9 cellular contexts compared by ENCODE assay signal in the genomic region with DNA sequence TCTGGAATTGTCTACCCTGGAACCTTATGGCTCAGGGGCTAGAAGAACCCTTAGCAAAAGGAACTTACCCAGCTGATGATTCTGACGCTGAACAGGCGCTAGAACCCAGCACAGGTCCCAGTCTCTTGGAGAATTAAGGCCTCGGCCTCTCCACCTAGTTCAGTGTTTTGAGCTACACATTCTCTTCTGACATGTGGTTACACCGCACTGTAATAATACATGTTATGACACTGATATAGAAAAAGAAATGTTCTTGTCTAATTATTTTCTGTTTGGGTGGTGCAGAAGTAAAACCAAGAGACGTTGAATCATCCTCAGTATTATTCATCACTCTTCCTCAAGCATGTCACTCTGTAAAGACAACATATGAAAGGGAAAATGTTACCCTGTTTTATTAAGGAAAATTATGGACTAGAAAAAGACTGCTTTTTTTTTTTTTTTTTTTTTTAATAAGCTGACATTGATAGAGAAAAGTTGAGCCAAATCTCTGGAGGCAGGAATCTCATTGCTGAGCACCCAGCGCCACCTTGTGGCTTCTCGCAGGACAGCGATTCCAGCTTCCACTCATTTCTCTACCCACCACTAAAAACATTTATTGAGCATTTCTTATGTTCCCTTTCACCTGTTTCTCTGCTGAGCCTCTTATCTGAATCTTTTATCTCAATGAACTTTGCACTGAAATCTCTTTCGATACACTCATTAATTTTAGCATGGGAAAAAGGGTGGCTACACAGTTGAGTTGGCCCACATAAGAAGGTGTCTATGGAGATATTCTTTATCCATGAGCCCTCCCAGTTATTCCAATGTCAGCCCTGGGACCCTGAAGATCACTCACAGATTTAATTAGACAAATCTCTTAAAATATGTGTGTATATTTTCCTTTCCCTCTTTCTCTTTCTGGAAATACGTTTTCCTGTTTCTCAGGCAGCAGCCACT. TPM values are rescaled to one million over a fixed set of nuclear protein-coding genes. Genes with fewer than 3 reads are reported as not detected.
DNase-seq lines count a peak whose midpoint lies in the region; ATAC-seq, FAIRE-seq and TF ChIP-seq lines count a peak whose summit lies in the region.
"Had no signal": no experiment of that assay in that cellular context is flagged by ENCODE, and none has a peak within 500 bp of the region (broad histone marks: within the 10 kb centered on the region; RNA-seq: fewer than 3 reads in every experiment).

No MANE protein-coding gene starts in this region.

- H3K36me3 ChIP-seq in Loucy (ENCODE audit: insufficient read depth, low read length) (no peaks in the 10 kb centered on the region), HepG2 (replicated peaks in 1 of 2; ENCODE audit: control insufficient read depth in 1 of 2, insufficient read depth in 2 of 2, low read length in 2 of 2) (no peaks in the 10 kb centered on the region)
- H3K36me3 ChIP-seq: BLaER1 had no signal

- H3K9me2 ChIP-seq in Loucy (replicated peaks; ENCODE audit: low read depth, low read length), result no peaks in the 10 kb centered on the region

- TF ChIP-seq CTCF in Loucy (conservative IDR thresholded peaks at IDR 0.05; ENCODE audit: low read length) (peak; percentile 84), HepG2 (CRISPR knock-in tag; IDR thresholded peaks at IDR 0.05) (peak; percentile 71)

- BruUV-seq in HepG2 (replicated peaks; lab: Mats Ljungman, UMichigan), result no TSS peak

- no peak for TF ChIP-seq RAD21 in HepG2 (CRISPR knock-in tag; IDR thresholded peaks at IDR 0.05)

- H3K4me2 ChIP-seq in Loucy (ENCODE audit: low read depth, low read length, poor library complexity, severe bottlenecking), result no peak overlapping the region
- no peak overlapping the region for H3K4me2 ChIP-seq in HepG2 (ENCODE audit: low read depth, low read length)
- H3K4me2 ChIP-seq: BLaER1 had no signal

- CTCF ChIA-PET in HepG2 (lab: Yijun Ruan, JAX; ENCODE audit: low intra/inter-chr PET ratio, low total read pairs), result interaction anchor here (1.0 to 3.4 kb wide), 7 partner anchors 114 to 409 kb away, joined by 3 to 42 read pairs (median 7); no protein-coding TSS in a partner anchor

- DNase-seq in DMS 273 (lab: John Stamatoyannopoulos, UW; ENCODE audit: unreplicated experiment) (peak; percentile 64), DMS 273 treated with DMSO at 0.1 percent for 48 hours (lab: John Stamatoyannopoulos, UW) (no peak), T-helper 9 cell (peak; percentile 17), cerebellar cortex (ENCODE audit: low spot score) (peak; percentile 31), HepG2 (ENCODE audit: low spot score) (peak; percentile 23)
- peak; percentile 10 for DNase-seq in stimulated activated CD8-positive, alpha-beta memory T cell treated with anti-CD3 and anti-CD28 coated beads, Interleukin-15, amount 100 ng/mL, for 1 hour (ENCODE audit: low read depth)

- 15% methylated on average over 10 of the region's 10 CpGs for WGBS in HepG2 (ENCODE audit: low lambda C conversion rate)

- H3K4me1 ChIP-seq in Loucy (ENCODE audit: insufficient read depth, low read length, poor library complexity, severe bottlenecking) (peaks cover 7% of the 10 kb centered on the region), HepG2 (ENCODE audit: insufficient read depth, low read length) (no peaks in the 10 kb centered on the region)

- H3F3A ChIP-seq in Loucy (ENCODE audit: low read depth), result no peaks in the 10 kb centered on the region

- no peaks in the 10 kb centered on the region for H4K20me1 ChIP-seq in Loucy (ENCODE audit: insufficient read depth, low read length, poor library complexity, severe bottlenecking)
- no peaks in the 10 kb centered on the region for H4K20me1 ChIP-seq in HepG2 (ENCODE audit: insufficient read depth, low read length)
- H4K20me1 ChIP-seq: BLaER1 had no signal

- H3K9me3 ChIP-seq in Loucy (ENCODE audit: insufficient read depth, low read depth, low read length) (no peaks in the 10 kb centered on the region), HepG2 (ENCODE audit: low read length) (no peaks in the 10 kb centered on the region)
- H3K9me3 ChIP-seq: BLaER1 had no signal

- ATAC-seq in GM21723 (IDR thresholded peaks at IDR 0.05; ENCODE audit: unreplicated experiment) (peak; percentile 69), HepG2 (peak; percentile 76)

- in situ Hi-C loops in HepG2 (cut with HindIII; ENCODE audit: extremely low pct_ligation_motif_present, low pct_unique_long_range_greater_than_20kb), result loop anchor here (5.0 kb wide), 2 partner anchors 132 to 407 kb away; no protein-coding TSS in a partner anchor

- no peak for TF ChIP-seq EP300 in HepG2 (IDR thresholded peaks at IDR 0.05; ENCODE audit: low read depth in 2 of 2, low read length in 2 of 2)
- no peak for TF ChIP-seq EP300 in HepG2 (CRISPR knock-in tag; IDR thresholded peaks at IDR 0.05; ENCODE audit: borderline replicate concordance)

- peak; percentile 51 for FAIRE-seq in HepG2 (lab: Jason Lieb, UNC)

- POLR2A ChIA-PET in HepG2 (lab: Yijun Ruan, JAX), result no interaction called here

- H3K27me3 ChIP-seq in Loucy (ENCODE audit: insufficient read depth, low read length, poor library complexity, severe bottlenecking) (no peaks in the 10 kb centered on the region), HepG2 (ENCODE audit: control insufficient read depth in 1 of 2, insufficient read depth in 2 of 2, low read length in 2 of 2) (no peaks in the 10 kb centered on the region)
- H3K27me3 ChIP-seq: BLaER1 had no signal

- no peak for TF ChIP-seq POLR2A in HepG2 (IDR thresholded peaks at IDR 0.05; ENCODE audit: insufficient read depth in 1 of 2, low read depth in 2 of 2, low read length in 2 of 2)

- H3K9ac ChIP-seq in Loucy (ENCODE audit: low read depth, low read length, poor library complexity, severe bottlenecking) (no peak overlapping the region), HepG2 (ENCODE audit: insufficient read depth, low read depth, low read length) (no peak overlapping the region)
- H3K9ac ChIP-seq: BLaER1 had no signal

- H3K79me2 ChIP-seq in Loucy (ENCODE audit: insufficient read depth, low read length), result no peaks in the 10 kb centered on the region
- H3K79me2 ChIP-seq in HepG2 (ENCODE audit: insufficient read depth, low read length), result no peaks in the 10 kb centered on the region

- H3K27ac ChIP-seq in HepG2 (ENCODE audit: extremely low read length, insufficient read depth, low read length), result no peak overlapping the region
- H3K27ac ChIP-seq: BLaER1 had no signal

- intact Hi-C loops in HepG2 (cut with micrococcal nuclease; ENCODE audit: unreplicated experiment), result loop anchor here (1.0 kb wide), 4 partner anchors 118 to 408 kb away; no protein-coding TSS in a partner anchor

- H2AFZ ChIP-seq in Loucy (ENCODE audit: low read length) (no peak overlapping the region), HepG2 (ENCODE audit: low read length) (no peak overlapping the region)

- H3K4me3 ChIP-seq in Loucy (ENCODE audit: low read length, poor library complexity, severe bottlenecking) (no peak overlapping the region), HepG2 (replicated peaks in 1 of 3; ENCODE audit: insufficient read depth in 1 of 3, low read depth in 2 of 3, low read length in 3 of 3) (no peak overlapping the region)
- H3K4me3 ChIP-seq: BLaER1 had no signal

TF ChIP-seq in HepG2, 621 proteins besides CTCF, POLR2A, EP300 and RAD21 (continues in another document):
- TF ChIP-seq MED8 (CRISPR knock-in tag; IDR thresholded peaks at IDR 0.05; ENCODE audit: insufficient replicate concordance) (no peak), TCF12 (IDR thresholded peaks at IDR 0.05) (no peak), TCF12 (CRISPR knock-in tag; IDR thresholded peaks at IDR 0.05) (no peak), TGIF2 (CRISPR knock-in tag; IDR thresholded peaks at IDR 0.05) (no peak), FOXA3 (CRISPR knock-in tag; IDR thresholded peaks at IDR 0.05) (no peak), NCOA1 (CRISPR knock-in tag; IDR thresholded peaks at IDR 0.05) (no peak), ZNF570 (CRISPR knock-in tag; IDR thresholded peaks at IDR 0.05; ENCODE audit: borderline replicate concordance) (no peak), SMC3 (IDR thresholded peaks at IDR 0.05; ENCODE audit: low read length) (peak; percentile 88), HMG20A (CRISPR knock-in tag; IDR thresholded peaks at IDR 0.05; ENCODE audit: borderline replicate concordance) (no peak)
- TF ChIP-seq, protein P1, sequence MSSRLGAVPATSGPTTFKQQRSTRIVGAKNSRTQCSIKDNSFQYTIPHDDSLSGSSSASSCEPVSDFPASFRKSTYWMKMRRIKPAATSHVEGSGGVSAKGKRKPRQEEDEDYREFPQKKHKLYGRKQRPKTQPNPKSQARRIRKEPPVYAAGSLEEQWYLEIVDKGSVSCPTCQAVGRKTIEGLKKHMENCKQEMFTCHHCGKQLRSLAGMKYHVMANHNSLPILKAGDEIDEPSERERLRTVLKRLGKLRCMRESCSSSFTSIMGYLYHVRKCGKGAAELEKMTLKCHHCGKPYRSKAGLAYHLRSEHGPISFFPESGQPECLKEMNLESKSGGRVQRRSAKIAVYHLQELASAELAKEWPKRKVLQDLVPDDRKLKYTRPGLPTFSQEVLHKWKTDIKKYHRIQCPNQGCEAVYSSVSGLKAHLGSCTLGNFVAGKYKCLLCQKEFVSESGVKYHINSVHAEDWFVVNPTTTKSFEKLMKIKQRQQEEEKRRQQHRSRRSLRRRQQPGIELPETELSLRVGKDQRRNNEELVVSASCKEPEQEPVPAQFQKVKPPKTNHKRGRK (CRISPR knock-in tag; IDR thresholded peaks at IDR 0.05), result no peak

RNA-seq across cellular contexts. Expression of a gene that starts 12.6 kb away (rescaled TPM):
- total RNA-seq in HepG2 (2016; rRNA removed; fragmentation: Illumina TruSeq; extraction: Trizol), result not detected in 2 replicates
- total RNA-seq in HepG2 (2016; cell fraction: cytosol; rRNA removed; fragmentation: Illumina TruSeq; extraction: Trizol; ENCODE audit: low read depth), result not detected in 2 replicates
- not detected in 2 replicates for total RNA-seq in HepG2 (2016; cell fraction: insoluble cytoplasmic fraction; rRNA removed; fragmentation: Illumina TruSeq; extraction: Trizol)
- not detected in 2 replicates for total RNA-seq in HepG2 (2016; cell fraction: membrane; rRNA removed; fragmentation: Illumina TruSeq; extraction: Trizol)
- total RNA-seq in HepG2 (2016; cell fraction: nucleus; rRNA removed; fragmentation: Illumina TruSeq; extraction: Trizol), result not detected in 2 replicates
- polyA plus RNA-seq in HepG2 (2011; rRNA removed), result not detected in 2 replicates
- not detected in 2 replicates for polyA plus RNA-seq in HepG2 (2011; cell fraction: cytosol; rRNA removed)
- polyA plus RNA-seq in HepG2 (2011; cell fraction: nucleus; rRNA removed), result not detected in 2 replicates
- not detected in 2 replicates for polyA plus RNA-seq in HepG2 (2012)
- polyA plus RNA-seq in HepG2 (2016; cell fraction: cytosol; fragmentation: Illumina TruSeq; extraction: Trizol; ENCODE audit: low read depth), result not detected in 2 replicates
- polyA plus RNA-seq in HepG2 (2016; cell fraction: insoluble cytoplasmic fraction; fragmentation: Illumina TruSeq; extraction: Trizol; ENCODE audit: low read depth), result not detected in 2 replicates
- polyA plus RNA-seq in HepG2 (2016; cell fraction: membrane; fragmentation: Illumina TruSeq; extraction: Trizol; ENCODE audit: low read depth), result not detected in 2 replicates
- polyA plus RNA-seq in HepG2 (2016; cell fraction: nucleus; fragmentation: Illumina TruSeq; extraction: Trizol; ENCODE audit: insufficient read depth, low read depth), result not detected in 2 replicates
- 0.05 TPM in 1 of 2 replicates, not detected in the other for polyA minus RNA-seq in HepG2 (2011; rRNA and poly(A)+ RNA removed; ENCODE audit: low replicate concordance)
- polyA minus RNA-seq in HepG2 (2011; cell fraction: cytosol; rRNA and poly(A)+ RNA removed), result not detected in 2 replicates
- not detected in 2 replicates for polyA minus RNA-seq in HepG2 (2011; cell fraction: nucleus; rRNA and poly(A)+ RNA removed)
